Comparison of ENCODE assay signal across 16 cellular contexts in the genomic region with DNA sequence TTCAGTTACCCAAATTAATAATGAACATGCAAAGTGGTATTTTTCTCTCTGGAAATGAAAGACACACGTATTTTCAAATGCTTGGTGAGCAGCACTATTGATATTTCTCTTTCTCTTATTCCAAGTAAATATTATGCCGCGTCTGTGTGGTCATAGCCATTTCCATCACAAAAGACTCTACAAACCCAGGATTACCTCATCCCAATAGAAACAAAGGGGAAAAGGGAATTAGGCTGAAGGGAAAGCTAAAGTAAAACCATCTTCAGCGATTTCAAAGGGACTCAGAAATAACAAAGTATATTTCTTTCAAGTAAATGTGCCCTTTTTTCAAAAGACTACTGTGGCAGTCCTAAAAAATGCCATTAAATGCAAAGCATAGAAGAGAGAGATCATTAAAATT.
DNase-seq lines count a peak whose midpoint lies in the region; ATAC-seq, FAIRE-seq and TF ChIP-seq lines count a peak whose summit lies in the region.
"Had no signal": no experiment of that assay in that cellular context is flagged by ENCODE, and none has a peak within 500 bp of the region (broad histone marks: within the 10 kb centered on the region; RNA-seq: fewer than 3 reads in every experiment).

No MANE protein-coding gene starts in this region.

- TF ChIP-seq CTCF in endothelial cell of umbilical vein (IDR thresholded peaks at IDR 0.05; ENCODE audit: extremely low read depth in 1 of 2, insufficient read depth in 1 of 2, low read depth in 1 of 2, low read length in 2 of 2) (no peak), neural crest cell (conservative IDR thresholded peaks at IDR 0.05) (no peak), spleen (IDR thresholded peaks at IDR 0.05 in 8 of 11, conservative IDR thresholded peaks at IDR 0.05 in 3 of 11) (no peak)

- dilution Hi-C loops in endothelial cell of umbilical vein (cut with MboI; ENCODE audit: extremely low pct_ligation_motif_present, low sequenced_read_pairs) = no loop called here

- POLR2A ChIA-PET in endothelial cell of umbilical vein (lab: Charles Lee) = no interaction called here

- H3K27me3 Mint-ChIP-seq in neural crest cell (ENCODE audit: low read depth) = no peaks in the 10 kb centered on the region

- DNase-seq in NCI-H774 (lab: John Stamatoyannopoulos, UW) = peak; percentile 62
- no peak for DNase-seq in endothelial cell of umbilical vein (ENCODE audit: low read depth, low spot score)
- DNase-seq in neural crest cell (ENCODE audit: low read depth, low spot score) = no peak
- DNase-seq in spleen = no peak
- no peak for DNase-seq in cerebellar cortex (ENCODE audit: low spot score)
- DNase-seq in NOMO-1 treated with DMSO at 0.1 percent for 48 hours (lab: John Stamatoyannopoulos, UW; ENCODE audit: unreplicated experiment) = no peak
- DNase-seq: activated CD8-positive, alpha-beta T cell treated with anti-CD3 and anti-CD28 coated beads, Interleukin-2, amount 10 ng/mL, durations not matched to agents 7 days and 5 days; cortex of kidney; Kasumi-1; natural killer cell; NCI-H1417 treated with DMSO at 0.1 percent for 48 hours; NCI-H446; OCI-M1 had no signal

- no peak for ATAC-seq in HG03439 (IDR thresholded peaks at IDR 0.05; ENCODE audit: unreplicated experiment)
- ATAC-seq: activated CD8-positive, alpha-beta T cell treated with anti-CD3 and anti-CD28 coated beads, Interleukin-2, amount 10 ng/mL, durations not matched to agents 7 days and 5 days; natural killer cell had no signal

- no peaks in the 10 kb centered on the region for H3K9me1 ChIP-seq in endothelial cell of umbilical vein (replicated peaks; ENCODE audit: control insufficient read depth, extremely low read depth, insufficient read depth, low read length)

- no peak overlapping the region for H3K4me3 Mint-ChIP-seq in neural crest cell
- H3K4me3 Mint-ChIP-seq: activated CD8-positive, alpha-beta T cell treated with anti-CD3 and anti-CD28 coated beads, Interleukin-2, amount 10 ng/mL, durations not matched to agents 7 days and 5 days; B cell; natural killer cell had no signal

- H3K9me3 Mint-ChIP-seq in neural crest cell = no peaks in the 10 kb centered on the region
- H3K9me3 Mint-ChIP-seq: natural killer cell had no signal

- TF ChIP-seq POLR2A in endothelial cell of umbilical vein (IDR thresholded peaks at IDR 0.05; ENCODE audit: low read depth, low read length) (no peak), spleen (IDR thresholded peaks at IDR 0.05) (no peak)

- no peaks in the 10 kb centered on the region for H3K9me3 ChIP-seq in ES-I3 (ENCODE audit: control insufficient read depth, insufficient read depth, low read length)
- H3K9me3 ChIP-seq in endothelial cell of umbilical vein (replicated peaks; ENCODE audit: control insufficient read depth, insufficient read depth, low read length) = no peaks in the 10 kb centered on the region
- H3K9me3 ChIP-seq in spleen = peaks cover 0 to 1% (median 0%) of the 10 kb centered on the region in 8 donors

- 73 to 81% (median 78%) methylated on average over 4 of the region's 4 CpGs for WGBS in spleen, 5 donors

- H3K4me3 ChIP-seq in endothelial cell of umbilical vein (replicated peaks in 1 of 3; ENCODE audit: insufficient read depth in 1 of 3, low read depth in 1 of 3, low read length in 3 of 3) (peak overlapping the region in 1 of 3 experiments; percentile 23), spleen (no peak overlapping the region)

- H3K4me1 ChIP-seq in ES-I3 (ENCODE audit: insufficient read depth, low read length) (peaks cover 17% of the 10 kb centered on the region), endothelial cell of umbilical vein (ENCODE audit: control insufficient read depth, extremely low read depth, insufficient read depth, low read length) (peaks cover 18% of the 10 kb centered on the region), spleen (no peaks in the 10 kb centered on the region)

- H3K4me1 Mint-ChIP-seq in neural crest cell = peaks cover 9% of the 10 kb centered on the region
- H3K4me1 Mint-ChIP-seq: B cell, natural killer cell had no signal

- H3K27ac ChIP-seq in endothelial cell of umbilical vein (ENCODE audit: insufficient read depth, low read depth, low read length) = peak overlapping the region; percentile 79
- no peak overlapping the region for H3K27ac ChIP-seq in spleen

- no peak for FAIRE-seq in endothelial cell of umbilical vein (lab: Jason Lieb, UNC)

- TSS peak; percentile 94 for BruUV-seq in endothelial cell of umbilical vein (replicated peaks; lab: Mats Ljungman, UMichigan)

- no peaks in the 10 kb centered on the region for H3K27me3 ChIP-seq in endothelial cell of umbilical vein (ENCODE audit: control insufficient read depth in 2 of 2, insufficient read depth in 2 of 2, low read length in 2 of 2)
- no peaks in the 10 kb centered on the region for H3K27me3 ChIP-seq in spleen (replicated peaks in 1 of 7)

- H2AFZ ChIP-seq in endothelial cell of umbilical vein (ENCODE audit: low read depth, low read length) = peak overlapping the region; percentile 53

- intact Hi-C loops in endothelial cell of umbilical vein (cut with micrococcal nuclease) (no loop called here), spleen (cut with DNase I; ENCODE audit: low total_unique reads) (no loop called here)

- peak overlapping the region; percentile 13 for H3K27ac Mint-ChIP-seq in neural crest cell (ENCODE audit: unreplicated experiment)
- H3K27ac Mint-ChIP-seq: activated CD8-positive, alpha-beta T cell treated with anti-CD3 and anti-CD28 coated beads, Interleukin-2, amount 10 ng/mL, durations not matched to agents 7 days and 5 days; B cell; natural killer cell had no signal

- H3K36me3 ChIP-seq in ES-I3 (ENCODE audit: insufficient read depth, low read length) (no peaks in the 10 kb centered on the region), endothelial cell of umbilical vein (ENCODE audit: control insufficient read depth in 2 of 2, extremely low read depth in 1 of 2, insufficient read depth in 2 of 2, low read length in 2 of 2) (no peaks in the 10 kb centered on the region), spleen (no peaks in the 10 kb centered on the region)

- CTCF ChIA-PET in endothelial cell of umbilical vein (lab: Charles Lee) = interaction anchor here (0.9 to 1.8 kb wide), 4 partner anchors 12 to 156 kb away, joined by 3 to 9 read pairs (median 5); no protein-coding TSS in a partner anchor

- H3K4me2 ChIP-seq in endothelial cell of umbilical vein (ENCODE audit: insufficient read depth, low read length) = peak overlapping the region; percentile 76

- no peaks in the 10 kb centered on the region for H3K79me2 ChIP-seq in endothelial cell of umbilical vein (ENCODE audit: control insufficient read depth, insufficient read depth, low read length)

- peak overlapping the region; percentile 23; the same call in 1 of the 2 replicates for H3K9ac ChIP-seq in ES-I3 (ENCODE audit: low read depth, low read length)
- peak overlapping the region; percentile 56 for H3K9ac ChIP-seq in endothelial cell of umbilical vein (replicated peaks; ENCODE audit: extremely low read depth, insufficient read depth, low read length)

- H3K36me3 Mint-ChIP-seq in neural crest cell (ENCODE audit: low read depth) = no peaks in the 10 kb centered on the region
- H3K36me3 Mint-ChIP-seq: natural killer cell had no signal

- no peaks in the 10 kb centered on the region for H4K20me1 ChIP-seq in endothelial cell of umbilical vein (replicated peaks; ENCODE audit: control insufficient read depth, extremely low read depth, insufficient read depth, low read length)

TF ChIP-seq in endothelial cell of umbilical vein, 7 proteins besides CTCF, POLR2A, EP300 and RAD21:
- TF ChIP-seq JUN (IDR thresholded peaks at IDR 0.05; ENCODE audit: borderline replicate concordance, insufficient read depth, insufficient read length, low read depth) (no peak), MYC (IDR thresholded peaks at IDR 0.05; ENCODE audit: low read depth, low read length) (no peak), GATA2 (IDR thresholded peaks at IDR 0.05; ENCODE audit: insufficient read depth, insufficient read length, low read depth, low read length) (no peak), EZH2 (IDR thresholded peaks at IDR 0.05; ENCODE audit: borderline replicate concordance, low read depth, low read length, severe bottlenecking) (no peak), POLR2AphosphoS5 (IDR thresholded peaks at IDR 0.05; ENCODE audit: insufficient read depth, low read depth, low read length) (no peak), FOS (IDR thresholded peaks at IDR 0.05; ENCODE audit: borderline replicate concordance, insufficient read depth, low read length) (no peak)
- TF ChIP-seq, protein P1, sequence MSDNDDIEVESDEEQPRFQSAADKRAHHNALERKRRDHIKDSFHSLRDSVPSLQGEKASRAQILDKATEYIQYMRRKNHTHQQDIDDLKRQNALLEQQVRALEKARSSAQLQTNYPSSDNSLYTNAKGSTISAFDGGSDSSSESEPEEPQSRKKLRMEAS (IDR thresholded peaks at IDR 0.05; ENCODE audit: insufficient read depth, insufficient read length) = no peak
TF ChIP-seq in endothelial cell of umbilical vein: peak in this region for 0.
